Comparison of ENCODE assay signal across 1 cellular context in genomic region chr12:12032771-12033588, GRCh38.
TF ChIP-seq lines count a peak whose summit lies in the region.

No MANE protein-coding gene starts in this region.

TF ChIP-seq in IMR-90, 13 proteins besides CTCF, POLR2A, EP300 and RAD21:
- TF ChIP-seq NFE2L2 (IDR thresholded peaks at IDR 0.05; ENCODE audit: low read depth, low read length), result no peak
- peak; percentile 38; the same call in 1 of the 2 replicates for TF ChIP-seq CHD1 (IDR thresholded peaks at IDR 0.05; ENCODE audit: low read depth, low read length)
- no peak for TF ChIP-seq MXI1 (IDR thresholded peaks at IDR 0.05; ENCODE audit: borderline replicate concordance, low read depth, low read length)
- TF ChIP-seq SMC3 (IDR thresholded peaks at IDR 0.05; ENCODE audit: low read depth, low read length), result peak; percentile 98
